Comparison of ENCODE assay signal across 15 cellular contexts in the genomic region with DNA sequence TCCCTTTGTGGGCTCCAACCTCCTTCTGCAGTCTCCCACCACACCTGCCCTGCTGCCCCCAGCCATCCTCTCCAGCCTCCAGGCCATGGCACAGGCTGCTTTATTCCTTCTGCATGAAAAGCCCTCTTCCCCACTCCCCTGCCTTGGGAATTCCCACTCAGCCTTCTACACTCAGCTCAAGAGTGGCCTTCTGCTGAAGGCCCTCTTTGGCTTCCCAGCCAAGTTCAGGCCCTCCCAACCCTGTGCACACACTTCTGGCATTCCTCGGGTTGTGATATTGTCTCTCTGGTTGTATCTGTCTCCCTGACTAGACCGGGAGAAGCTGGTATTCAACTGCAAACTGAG. TPM values are rescaled to one million over a fixed set of nuclear protein-coding genes. Genes with fewer than 3 reads are reported as not detected.
DNase-seq lines count a peak whose midpoint lies in the region; ATAC-seq and TF ChIP-seq lines count a peak whose summit lies in the region.
"Had no signal": no experiment of that assay in that cellular context is flagged by ENCODE, and none has a peak within 500 bp of the region (broad histone marks: within the 10 kb centered on the region; RNA-seq: fewer than 3 reads in every experiment).

No MANE protein-coding gene starts in this region.

- peaks cover 99% of the 10 kb centered on the region for H3K79me2 ChIP-seq in PC-3 (ENCODE audit: low read length)

- H3K4me2 ChIP-seq in PC-3 (ENCODE audit: low read length), result peak overlapping the region; percentile 90

- no peak for TF ChIP-seq CTCF in PC-3 (conservative IDR thresholded peaks at IDR 0.05; ENCODE audit: low read depth, low read length)
- TF ChIP-seq CTCF in chondrocyte (IDR thresholded peaks at IDR 0.05), result no peak
- no peak for TF ChIP-seq CTCF in thoracic aorta (IDR thresholded peaks at IDR 0.05)

- no TSS peak for BruUV-seq in PC-3 (replicated peaks; lab: Mats Ljungman, UMichigan)

- no peaks in the 10 kb centered on the region for H3K27me3 ChIP-seq in PC-3 (ENCODE audit: low read length)
- H3K27me3 ChIP-seq in thoracic aorta (replicated peaks; ENCODE audit: insufficient read depth), result no peaks in the 10 kb centered on the region
- H3K27me3 ChIP-seq: breast epithelium had no signal

- H3K27ac ChIP-seq in PC-3 (ENCODE audit: low read length) (no peak overlapping the region), thoracic aorta (peak overlapping the region; percentile 57)
- H3K27ac ChIP-seq: breast epithelium had no signal

- H4K20me1 ChIP-seq in PC-3 (ENCODE audit: low read length), result peaks cover 91% of the 10 kb centered on the region

- H3K27me3 Mint-ChIP-seq in chondrocyte (ENCODE audit: low read depth), result no peaks in the 10 kb centered on the region
- H3K27me3 Mint-ChIP-seq: CD4-positive, alpha-beta T cell had no signal

- H3K9me3 ChIP-seq in PC-3 (ENCODE audit: low read length), result no peaks in the 10 kb centered on the region
- no peaks in the 10 kb centered on the region for H3K9me3 ChIP-seq in thoracic aorta
- H3K9me3 ChIP-seq: breast epithelium had no signal

- DNase-seq in PC-3 (no peak), chondrocyte (ENCODE audit: low spot score) (no peak), myocyte (ENCODE audit: low read depth) (peak; percentile 47), thoracic aorta (ENCODE audit: low spot score) (no peak), AG08396 (ENCODE audit: low spot score) (no peak), DMS 273 (lab: John Stamatoyannopoulos, UW; ENCODE audit: unreplicated experiment) (no peak), germinal center (ENCODE audit: low spot score) (no peak)
- DNase-seq: activated CD4-positive, alpha-beta memory T cell treated with anti-CD3 and anti-CD28 coated beads for 36 hours; CD4-positive, alpha-beta T cell; NCI-H1092 treated with DMSO at 0.1 percent for 48 hours; NCI-H510A; RPMI8226 had no signal

- H3K9ac ChIP-seq in PC-3 (ENCODE audit: low read length), result no peak overlapping the region

- H3F3A ChIP-seq in PC-3 (ENCODE audit: low read length, unreplicated experiment), result no peaks in the 10 kb centered on the region

- H3K4me1 ChIP-seq in PC-3 (ENCODE audit: insufficient read depth, low read length), result peaks cover 39% of the 10 kb centered on the region
- H3K4me1 ChIP-seq in thoracic aorta (ENCODE audit: control insufficient read depth in 1 of 2, low read depth in 2 of 2), result peaks cover 18 to 68% of the 10 kb centered on the region in 2 donors

- peaks cover 3% of the 10 kb centered on the region for H3K9me3 Mint-ChIP-seq in chondrocyte (ENCODE audit: low read depth)
- H3K9me3 Mint-ChIP-seq: activated CD4-positive, alpha-beta memory T cell treated with anti-CD3 and anti-CD28 coated beads for 36 hours; activated T-helper 2 cell treated with anti-CD3 and anti-CD28 coated beads, Interferon-gamma antibody, Interleukin-2, Interleukin-4, amounts not matched to agents 10 μg/mL and 5 μg/mL and 100 μg/mL, durations not matched to agents 14 hours and 24 hours and 36 hours; CD4-positive, alpha-beta T cell had no signal

- no peak overlapping the region for H2AFZ ChIP-seq in PC-3 (ENCODE audit: low read length)

- CTCF ChIA-PET in PC-3 (lab: Charles Lee), result no interaction called here

- H3K4me3 ChIP-seq in PC-3 (ENCODE audit: low read length) (peak overlapping the region; percentile 41; the same call in 1 of the 2 replicates), thoracic aorta (peak overlapping the region; percentile 24)
- H3K4me3 ChIP-seq: breast epithelium, lung had no signal

- ATAC-seq in PC-3 (no peak), thoracic aorta (ENCODE audit: insufficient number of reproducible peaks, low FRiP score, low read depth) (no peak)

- intact Hi-C loops in PC-3 (cut with micrococcal nuclease), result no loop called here

- POLR2A ChIA-PET in PC-3 (lab: Charles Lee; ENCODE audit: unreplicated experiment), result no interaction called here

- H3K36me3 Mint-ChIP-seq in chondrocyte (ENCODE audit: low read depth), result no peaks in the 10 kb centered on the region
- H3K36me3 Mint-ChIP-seq: activated CD4-positive, alpha-beta memory T cell treated with anti-CD3 and anti-CD28 coated beads for 36 hours had no signal

- H3K36me3 ChIP-seq in PC-3 (ENCODE audit: low read depth, low read length) (peaks cover 37% of the 10 kb centered on the region), thoracic aorta (no peaks in the 10 kb centered on the region)
- H3K36me3 ChIP-seq: breast epithelium had no signal

- no peaks in the 10 kb centered on the region for H3K9me2 ChIP-seq in PC-3 (replicated peaks; ENCODE audit: low read length)

- H3K27ac Mint-ChIP-seq in chondrocyte (ENCODE audit: unreplicated experiment), result peak overlapping the region; percentile 80
- H3K27ac Mint-ChIP-seq: activated CD4-positive, alpha-beta memory T cell treated with anti-CD3 and anti-CD28 coated beads for 36 hours; activated T-helper 2 cell treated with anti-CD3 and anti-CD28 coated beads, Interferon-gamma antibody, Interleukin-2, Interleukin-4, amounts not matched to agents 10 μg/mL and 5 μg/mL and 100 μg/mL, durations not matched to agents 14 hours and 24 hours and 36 hours; CD4-positive, alpha-beta T cell had no signal

- no peak overlapping the region for H3K4me3 Mint-ChIP-seq in chondrocyte (ENCODE audit: unreplicated experiment)
- H3K4me3 Mint-ChIP-seq: activated CD4-positive, alpha-beta memory T cell treated with anti-CD3 and anti-CD28 coated beads for 36 hours; CD4-positive, alpha-beta T cell had no signal

- peaks cover 75% of the 10 kb centered on the region for H3K4me1 Mint-ChIP-seq in chondrocyte (ENCODE audit: low read depth)

RNA-seq across cellular contexts. Expression of gene SHB, which starts 5.7 kb away (rescaled TPM):
- total RNA-seq in PC-3 (2014; rRNA removed) (56.4 and 77.1 TPM in 2 replicates), chondrocyte (19.6 to 25.1 TPM (median 23.8 TPM) in 3 replicates), myocyte (13.3 and 20.7 TPM in 2 replicates), thoracic aorta (10 to 100 TPM; 41.7 to 57.9 TPM)
- 31.8 TPM for polyA plus RNA-seq in myocyte (2012)
